ENCODE assay signal across 12 cellular contexts in genomic region chr1:198352975-198353695, GRCh38.
DNase-seq lines count a peak whose midpoint lies in the region; ATAC-seq and TF ChIP-seq lines count a peak whose summit lies in the region.
"Had no signal": no experiment of that assay in that cellular context is flagged by ENCODE, and none has a peak within 500 bp of the region (broad histone marks: within the 10 kb centered on the region; RNA-seq: fewer than 3 reads in every experiment).

No MANE protein-coding gene starts in this region.

- no peaks in the 10 kb centered on the region for H3K36me3 ChIP-seq in lower lobe of right lung

- no peak overlapping the region for H3K4me3 ChIP-seq in lower lobe of right lung

- no peak for DNase-seq in activated T-cell treated with anti-CD3 and anti-CD28 coated beads, Interleukin-2, amount 50 U/mL, for 4 hours
- no peak for DNase-seq in activated T-cell treated with anti-CD3 and anti-CD28 coated beads, Interleukin-2, amount 50 U/mL, for 1 hour
- DNase-seq in stimulated activated effector memory CD8-positive, alpha-beta T cell treated with anti-CD3 and anti-CD28 coated beads, Interleukin-12 subunit alpha, Interleukin-12 subunit beta, amount 100 ng/mL, for 72 hours (ENCODE audit: low spot score in 2 of 2), result peak in 1 of 2 donors; percentile 57
- DNase-seq in amygdala (lab: John Stamatoyannopoulos, UW), result no peak
- no peak for DNase-seq in middle frontal gyrus (ENCODE audit: extremely low spot score, low spot score)
- DNase-seq in lower lobe of right lung, result no peak
- DNase-seq: kidney glomerular epithelial cell; NCI-H1417; NK-92 treated with Interleukin-12 subunit alpha and Interleukin-12 subunit beta, amount 100 ng/mL, for 24 hours; stimulated activated CD4-positive, alpha-beta T cell treated with anti-CD3 and anti-CD28 coated beads, Interleukin-4, amount 100 ng/mL, for 24 hours had no signal

- intact Hi-C loops in lower lobe of right lung (cut with DNase I), result no loop called here

- peaks cover 4% of the 10 kb centered on the region for H3K4me1 Mint-ChIP-seq in activated T-cell treated with anti-CD3 and anti-CD28 coated beads, Interleukin-2, amount 50 U/mL, for 4 hours (ENCODE audit: low read depth)
- H3K4me1 Mint-ChIP-seq in stimulated activated effector memory CD8-positive, alpha-beta T cell treated with anti-CD3 and anti-CD28 coated beads, Interleukin-12 subunit alpha, Interleukin-12 subunit beta, amount 100 ng/mL, for 72 hours, result peaks cover 15% of the 10 kb centered on the region

- no peaks in the 10 kb centered on the region for H3K9me3 ChIP-seq in lower lobe of right lung

- ATAC-seq in activated T-cell treated with anti-CD3 and anti-CD28 coated beads, Interleukin-2, amount 50 U/mL, for 4 hours, result peak; percentile 69 to 78
- peak; percentile 85 for ATAC-seq in GM21576 (IDR thresholded peaks at IDR 0.05; ENCODE audit: unreplicated experiment)
- ATAC-seq in HG03108 (IDR thresholded peaks at IDR 0.05; ENCODE audit: unreplicated experiment), result peak; percentile 73
- ATAC-seq in stimulated activated effector memory CD8-positive, alpha-beta T cell treated with anti-CD3 and anti-CD28 coated beads, Interleukin-12 subunit alpha, Interleukin-12 subunit beta, amount 100 ng/mL, for 72 hours, result peak; percentile 91
- ATAC-seq in lower lobe of right lung, result no peak

- no peak overlapping the region for H3K4me3 Mint-ChIP-seq in activated T-cell treated with anti-CD3 and anti-CD28 coated beads, Interleukin-2, amount 50 U/mL, for 4 hours
- H3K4me3 Mint-ChIP-seq in stimulated activated effector memory CD8-positive, alpha-beta T cell treated with anti-CD3 and anti-CD28 coated beads, Interleukin-12 subunit alpha, Interleukin-12 subunit beta, amount 100 ng/mL, for 72 hours, result peak overlapping the region; percentile 22

- H3K27ac ChIP-seq in lower lobe of right lung, result no peak overlapping the region

- peak overlapping the region; percentile 40 for H3K27ac Mint-ChIP-seq in stimulated activated effector memory CD8-positive, alpha-beta T cell treated with anti-CD3 and anti-CD28 coated beads, Interleukin-12 subunit alpha, Interleukin-12 subunit beta, amount 100 ng/mL, for 72 hours

- no peaks in the 10 kb centered on the region for H3K27me3 Mint-ChIP-seq in activated T-cell treated with anti-CD3 and anti-CD28 coated beads, Interleukin-2, amount 50 U/mL, for 4 hours (ENCODE audit: low read depth)

- no peak for TF ChIP-seq CTCF in lower lobe of right lung (IDR thresholded peaks at IDR 0.05)

- H3K27me3 ChIP-seq in lower lobe of right lung (ENCODE audit: low read depth), result no peaks in the 10 kb centered on the region

- H3K36me3 Mint-ChIP-seq in activated T-cell treated with anti-CD3 and anti-CD28 coated beads, Interleukin-2, amount 50 U/mL, for 4 hours (ENCODE audit: insufficient read depth), result no peaks in the 10 kb centered on the region
- no peaks in the 10 kb centered on the region for H3K36me3 Mint-ChIP-seq in stimulated activated effector memory CD8-positive, alpha-beta T cell treated with anti-CD3 and anti-CD28 coated beads, Interleukin-12 subunit alpha, Interleukin-12 subunit beta, amount 100 ng/mL, for 72 hours

- H3K4me1 ChIP-seq in lower lobe of right lung, result no peaks in the 10 kb centered on the region

- H3K9me3 Mint-ChIP-seq in activated T-cell treated with anti-CD3 and anti-CD28 coated beads, Interleukin-2, amount 50 U/mL, for 4 hours, result no peaks in the 10 kb centered on the region
- H3K9me3 Mint-ChIP-seq in stimulated activated effector memory CD8-positive, alpha-beta T cell treated with anti-CD3 and anti-CD28 coated beads, Interleukin-12 subunit alpha, Interleukin-12 subunit beta, amount 100 ng/mL, for 72 hours, result no peaks in the 10 kb centered on the region

Comparison
In these comparisons a context has a peak if more than half of its experiments do, and no peak if none do; other contexts are left out.
1. ATAC-seq: peak in activated T-cell treated with anti-CD3 and anti-CD28 coated beads, Interleukin-2, amount 50 U/mL, for 4 hours (2 of 2), GM21576 (single experiment), HG03108 (single experiment) and stimulated activated effector memory CD8-positive, alpha-beta T cell treated with anti-CD3 and anti-CD28 coated beads, Interleukin-12 subunit alpha, Interleukin-12 subunit beta, amount 100 ng/mL, for 72 hours (single experiment); none in lower lobe of right lung (0 of 2).